8 cellular contexts compared by ENCODE assay signal in the genomic region with DNA sequence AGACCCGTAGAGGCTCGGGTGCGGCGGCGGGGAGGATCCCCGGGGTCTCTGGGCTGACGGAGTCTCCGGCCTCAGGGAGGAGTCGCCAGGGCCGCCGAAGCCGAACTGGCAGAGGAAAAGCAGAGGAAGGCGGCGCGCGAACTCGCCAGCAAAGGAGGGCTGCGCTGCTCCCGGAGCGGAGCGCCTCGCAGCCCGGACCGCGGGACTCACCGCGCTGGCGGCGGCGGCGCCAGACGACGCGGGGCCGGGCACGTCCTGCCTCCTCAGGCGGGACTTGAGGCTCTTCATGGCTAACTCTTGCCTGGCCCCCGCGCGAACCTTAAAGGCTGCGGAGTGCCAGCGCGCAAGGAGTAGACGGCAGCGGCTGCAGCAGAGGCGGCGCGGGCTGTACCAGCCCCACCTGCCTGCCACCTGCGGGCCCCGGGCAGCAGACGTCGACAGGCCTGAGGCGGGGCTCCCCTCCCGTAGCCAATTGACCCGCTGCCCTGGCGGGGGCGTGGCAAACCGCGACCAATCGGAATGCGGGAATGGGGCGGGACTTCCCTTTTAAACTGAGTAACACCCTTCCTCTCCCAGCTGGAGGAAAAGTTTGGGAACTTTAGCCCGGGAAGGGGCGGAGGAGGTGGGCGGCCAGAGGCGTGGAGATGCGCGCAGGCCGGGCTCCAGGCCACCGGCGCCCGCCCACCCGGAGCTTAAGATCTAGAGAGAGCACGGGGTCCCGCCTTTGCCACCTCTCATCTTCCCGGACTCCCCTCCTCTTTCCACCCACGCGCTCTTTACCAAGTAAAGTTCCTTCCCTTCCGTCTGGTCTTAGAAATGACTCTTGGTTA. TPM values are rescaled to one million over a fixed set of nuclear protein-coding genes. Genes with fewer than 3 reads are reported as not detected.
DNase-seq lines count a peak whose midpoint lies in the region; ATAC-seq and TF ChIP-seq lines count a peak whose summit lies in the region.

A gene with protein sequence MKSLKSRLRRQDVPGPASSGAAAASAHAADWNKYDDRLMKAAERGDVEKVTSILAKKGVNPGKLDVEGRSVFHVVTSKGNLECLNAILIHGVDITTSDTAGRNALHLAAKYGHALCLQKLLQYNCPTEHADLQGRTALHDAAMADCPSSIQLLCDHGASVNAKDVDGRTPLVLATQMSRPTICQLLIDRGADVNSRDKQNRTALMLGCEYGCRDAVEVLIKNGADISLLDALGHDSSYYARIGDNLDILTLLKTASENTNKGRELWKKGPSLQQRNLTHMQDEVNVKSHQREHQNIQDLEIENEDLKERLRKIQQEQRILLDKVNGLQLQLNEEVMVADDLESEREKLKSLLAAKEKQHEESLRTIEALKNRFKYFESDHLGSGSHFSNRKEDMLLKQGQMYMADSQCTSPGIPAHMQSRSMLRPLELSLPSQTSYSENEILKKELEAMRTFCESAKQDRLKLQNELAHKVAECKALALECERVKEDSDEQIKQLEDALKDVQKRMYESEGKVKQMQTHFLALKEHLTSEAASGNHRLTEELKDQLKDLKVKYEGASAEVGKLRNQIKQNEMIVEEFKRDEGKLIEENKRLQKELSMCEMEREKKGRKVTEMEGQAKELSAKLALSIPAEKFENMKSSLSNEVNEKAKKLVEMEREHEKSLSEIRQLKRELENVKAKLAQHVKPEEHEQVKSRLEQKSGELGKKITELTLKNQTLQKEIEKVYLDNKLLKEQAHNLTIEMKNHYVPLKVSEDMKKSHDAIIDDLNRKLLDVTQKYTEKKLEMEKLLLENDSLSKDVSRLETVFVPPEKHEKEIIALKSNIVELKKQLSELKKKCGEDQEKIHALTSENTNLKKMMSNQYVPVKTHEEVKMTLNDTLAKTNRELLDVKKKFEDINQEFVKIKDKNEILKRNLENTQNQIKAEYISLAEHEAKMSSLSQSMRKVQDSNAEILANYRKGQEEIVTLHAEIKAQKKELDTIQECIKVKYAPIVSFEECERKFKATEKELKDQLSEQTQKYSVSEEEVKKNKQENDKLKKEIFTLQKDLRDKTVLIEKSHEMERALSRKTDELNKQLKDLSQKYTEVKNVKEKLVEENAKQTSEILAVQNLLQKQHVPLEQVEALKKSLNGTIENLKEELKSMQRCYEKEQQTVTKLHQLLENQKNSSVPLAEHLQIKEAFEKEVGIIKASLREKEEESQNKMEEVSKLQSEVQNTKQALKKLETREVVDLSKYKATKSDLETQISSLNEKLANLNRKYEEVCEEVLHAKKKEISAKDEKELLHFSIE (N-terminal part only) (minus strand): TSS at position 439 of the 830 bp plus-strand sequence. CDS start 151 bp downstream, at position 288.

- TF ChIP-seq CTCF in RWPE2 (IDR thresholded peaks at IDR 0.05; ENCODE audit: poor library complexity, severe bottlenecking) (peak; percentile 9), fibroblast of villous mesenchyme (IDR thresholded peaks at IDR 0.05; ENCODE audit: insufficient read depth, low read depth, low read length) (no peak)

- H3K9me3 Mint-ChIP-seq in natural killer cell treated with Interleukin-12 subunit alpha and Interleukin-12 subunit beta and Interleukin-15 and Interleukin-18, amount 100 ng/mL, for 72 hours, result no peaks in the 10 kb centered on the region

- H3K4me1 Mint-ChIP-seq in natural killer cell treated with Interleukin-12 subunit alpha and Interleukin-12 subunit beta and Interleukin-15 and Interleukin-18, amount 100 ng/mL, for 72 hours (ENCODE audit: low read depth in 2 of 2), result peaks cover 18 to 20% of the 10 kb centered on the region in 2 donors

- H3K9me3 ChIP-seq in RWPE2 (ENCODE audit: severe bottlenecking), result no peaks in the 10 kb centered on the region

- H3K4me3 ChIP-seq in RWPE2 (ENCODE audit: severe bottlenecking) (peak within 1 kb of the TSS; percentile 78), fibroblast of villous mesenchyme (ENCODE audit: low read depth, low read length) (peak within 1 kb of the TSS; percentile 94)

- peaks cover 23 to 31% of the 10 kb centered on the region in 2 donors for H3K27me3 Mint-ChIP-seq in natural killer cell treated with Interleukin-12 subunit alpha and Interleukin-12 subunit beta and Interleukin-15 and Interleukin-18, amount 100 ng/mL, for 72 hours

- peak within 1 kb of the TSS; percentile 87 for H3K27ac ChIP-seq in RWPE2 (ENCODE audit: poor library complexity, severe bottlenecking)

- peak within 1 kb of the TSS; percentile 94 for H3K4me3 Mint-ChIP-seq in natural killer cell treated with Interleukin-12 subunit alpha and Interleukin-12 subunit beta and Interleukin-15 and Interleukin-18, amount 100 ng/mL, for 72 hours

- peak; percentile 95 for ATAC-seq in GM21723 (IDR thresholded peaks at IDR 0.05; ENCODE audit: unreplicated experiment)
- peak; percentile 91 for ATAC-seq in RWPE2 (ENCODE audit: low read depth)
- ATAC-seq in natural killer cell treated with Interleukin-12 subunit alpha and Interleukin-12 subunit beta and Interleukin-15 and Interleukin-18, amount 100 ng/mL, for 72 hours, result peak; percentile 98

- H3K4me1 ChIP-seq in RWPE2 (ENCODE audit: insufficient read depth, poor library complexity, severe bottlenecking), result peaks cover 17% of the 10 kb centered on the region

- H3K36me3 Mint-ChIP-seq in natural killer cell treated with Interleukin-12 subunit alpha and Interleukin-12 subunit beta and Interleukin-15 and Interleukin-18, amount 100 ng/mL, for 72 hours, result no peaks in the 10 kb centered on the region

- peak within 1 kb of the TSS in 1 of 2 donors; percentile 81 for H3K27ac Mint-ChIP-seq in natural killer cell treated with Interleukin-12 subunit alpha and Interleukin-12 subunit beta and Interleukin-15 and Interleukin-18, amount 100 ng/mL, for 72 hours

- DNase-seq in D341Med (ENCODE audit: low spot score) (peak; percentile 98), LHCN-M2 (ENCODE audit: low read depth) (peak; percentile 96), RWPE2 (ENCODE audit: low spot score) (peak; percentile 99), fibroblast of villous mesenchyme (ENCODE audit: low read depth) (peak; percentile 99)
- DNase-seq in activated naive CD4-positive, alpha-beta T cell (lab: John Stamatoyannopoulos, UW), result peak; percentile 16 to 56 (median 49)
- peak; percentile 86 for DNase-seq in natural killer cell treated with Interleukin-12 subunit alpha and Interleukin-12 subunit beta and Interleukin-15 and Interleukin-18, amount 100 ng/mL, for 72 hours (ENCODE audit: low spot score)
- peak; percentile 17 to 66 (median 50) for DNase-seq in stimulated activated naive CD4-positive, alpha-beta T cell (lab: John Stamatoyannopoulos, UW)

- no peaks in the 10 kb centered on the region for H3K27me3 ChIP-seq in RWPE2 (ENCODE audit: insufficient read depth, poor library complexity, severe bottlenecking)

- peaks cover 13% of the 10 kb centered on the region for H3K36me3 ChIP-seq in RWPE2 (ENCODE audit: low read depth)

RNA-seq across cellular contexts. Expression of the gene that starts here (rescaled TPM):
- 41.1 and 48.2 TPM in 2 replicates for total RNA-seq in LHCN-M2 (2014; rRNA removed)
- 38.1 TPM for polyA plus RNA-seq in LHCN-M2 (2012)
- total RNA-seq in fibroblast of villous mesenchyme, result 160 TPM in 2 replicates
- total RNA-seq in natural killer cell treated with Interleukin-12 subunit alpha and Interleukin-12 subunit beta and Interleukin-15 and Interleukin-18, amount 100 ng/mL, for 72 hours, result 1 to 10 TPM; 2.5 to 3.6 TPM

Comparison
In these comparisons a context has a peak if more than half of its experiments do, and no peak if none do; other contexts are left out.
1. Peak in every context shown above with its lines: DNase-seq, ATAC-seq, H3K4me3 ChIP-seq and H3K27ac ChIP-seq.
2. DNase-seq: peak in every context shown above with its lines; median percentile 99 in RWPE2; 99 in fibroblast of villous mesenchyme; 98 in D341Med; 96 in LHCN-M2; 86 in natural killer cell treated with Interleukin-12 subunit alpha and Interleukin-12 subunit beta and Interleukin-15 and Interleukin-18, amount 100 ng/mL, for 72 hours; 50 in stimulated activated naive CD4-positive, alpha-beta T cell; 49 in activated naive CD4-positive, alpha-beta T cell.